In the genomic region with DNA sequence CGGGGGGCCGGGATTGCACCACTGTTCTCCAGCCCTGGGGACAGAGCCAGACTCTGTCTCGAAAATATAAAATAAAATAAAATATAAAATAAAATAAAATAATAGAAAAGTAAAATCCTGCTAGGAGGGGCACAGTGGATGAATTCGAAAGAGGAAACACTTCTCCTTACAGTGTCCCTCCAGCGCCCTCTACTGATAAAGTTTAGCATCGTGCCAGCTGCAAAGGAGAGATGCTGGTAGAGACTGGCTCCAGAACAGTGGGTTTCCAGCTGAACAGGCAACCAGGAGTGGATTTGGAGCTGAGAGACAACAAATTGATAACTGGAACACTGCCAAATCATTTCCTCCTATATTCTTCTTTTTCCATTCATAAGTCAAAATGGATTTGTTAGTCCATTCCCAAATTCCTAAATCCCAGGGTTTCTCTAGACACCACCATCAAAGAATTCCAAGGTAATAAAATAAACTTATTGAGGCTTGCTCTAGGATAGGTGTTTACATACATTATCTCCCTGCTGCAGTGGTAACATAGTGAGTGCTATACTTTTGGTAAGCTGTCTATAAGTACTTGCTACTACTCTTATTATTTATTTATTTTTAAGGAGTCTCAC, we compare ENCODE assay signal across 9 cellular contexts. TPM values are rescaled to one million over a fixed set of nuclear protein-coding genes. Genes with fewer than 3 reads are reported as not detected.
DNase-seq lines count a peak whose midpoint lies in the region; ATAC-seq and TF ChIP-seq lines count a peak whose summit lies in the region.
"Had no signal": no experiment of that assay in that cellular context is flagged by ENCODE, and none has a peak within 500 bp of the region (broad histone marks: within the 10 kb centered on the region; RNA-seq: fewer than 3 reads in every experiment).

No MANE protein-coding gene starts in this region.

- H3K9me3 ChIP-seq in OCI-LY3 (ENCODE audit: insufficient read depth, low read length) = no peaks in the 10 kb centered on the region

- H3K4me2 ChIP-seq in OCI-LY3 (ENCODE audit: low read length) = peak overlapping the region; percentile 49

- TF ChIP-seq CTCF in OCI-LY3 (IDR thresholded peaks at IDR 0.05; ENCODE audit: low read depth, low read length) = peak; percentile 58
- TF ChIP-seq CTCF in nephron progenitor cell (IDR thresholded peaks at IDR 0.05) = peak; percentile 87

- ATAC-seq in GM19455 (IDR thresholded peaks at IDR 0.05; ENCODE audit: unreplicated experiment) (peak; percentile 56), esophagus mucosa (peak; percentile 74)
- ATAC-seq in stimulated activated naive CD8-positive, alpha-beta T cell treated with anti-CD3 and anti-CD28 coated beads, Interleukin-15, amount 100 ng/mL, for 72 hours = peak; percentile 62

- H3K4me3 ChIP-seq in OCI-LY3 (ENCODE audit: low read length) = peak overlapping the region; percentile 64

- H3K27ac ChIP-seq in OCI-LY3 (ENCODE audit: low read length) = no peak overlapping the region

- no peak overlapping the region for H3K9ac ChIP-seq in OCI-LY3 (ENCODE audit: low read length)

- H3K27me3 Mint-ChIP-seq in nephron progenitor cell (ENCODE audit: low read depth, poor library complexity) = peaks cover 8% of the 10 kb centered on the region
- H3K27me3 Mint-ChIP-seq in stimulated activated naive CD8-positive, alpha-beta T cell treated with anti-CD3 and anti-CD28 coated beads, Interleukin-15, amount 100 ng/mL, for 72 hours = peaks cover 29% of the 10 kb centered on the region

- H2AFZ ChIP-seq in OCI-LY3 (ENCODE audit: low read depth, low read length) = peak overlapping the region; percentile 69; the same call in 1 of the 2 replicates

- no peaks in the 10 kb centered on the region for H3K9me3 Mint-ChIP-seq in nephron progenitor cell
- H3K9me3 Mint-ChIP-seq in stimulated activated naive CD8-positive, alpha-beta T cell treated with anti-CD3 and anti-CD28 coated beads, Interleukin-15, amount 100 ng/mL, for 72 hours = no peaks in the 10 kb centered on the region
- H3K9me3 Mint-ChIP-seq: IgD-negative memory B cell had no signal

- H3K4me1 Mint-ChIP-seq in nephron progenitor cell = peaks cover 6% of the 10 kb centered on the region
- H3K4me1 Mint-ChIP-seq in stimulated activated naive CD8-positive, alpha-beta T cell treated with anti-CD3 and anti-CD28 coated beads, Interleukin-15, amount 100 ng/mL, for 72 hours = no peaks in the 10 kb centered on the region

- peaks cover 13% of the 10 kb centered on the region for H3K4me1 ChIP-seq in OCI-LY3 (ENCODE audit: low read length)

- H3K4me3 Mint-ChIP-seq in nephron progenitor cell = no peak overlapping the region
- H3K4me3 Mint-ChIP-seq in stimulated activated naive CD8-positive, alpha-beta T cell treated with anti-CD3 and anti-CD28 coated beads, Interleukin-15, amount 100 ng/mL, for 72 hours = no peak overlapping the region
- H3K4me3 Mint-ChIP-seq: IgD-negative memory B cell had no signal

- no peaks in the 10 kb centered on the region for H3K36me3 Mint-ChIP-seq in nephron progenitor cell (ENCODE audit: low read depth)
- H3K36me3 Mint-ChIP-seq: IgD-negative memory B cell had no signal

- no peaks in the 10 kb centered on the region for H3K36me3 ChIP-seq in OCI-LY3 (replicated peaks; ENCODE audit: low read depth, low read length)

- peak; percentile 80 for DNase-seq in CD1c-positive myeloid dendritic cell (ENCODE audit: extremely low spot score)
- DNase-seq in HuH-7 (ENCODE audit: low spot score) = peak; percentile 64
- DNase-seq in activated CD8-positive, alpha-beta memory T cell treated with anti-CD3 and anti-CD28 coated beads, Interleukin-2, amount 50 U/mL, for 48 hours = peak; percentile 81
- peak; percentile 85 for DNase-seq in nephron progenitor cell
- DNase-seq in stimulated activated naive CD8-positive, alpha-beta T cell treated with anti-CD3 and anti-CD28 coated beads, Interleukin-15, amount 100 ng/mL, for 72 hours = peak; percentile 71 to 74

- no peaks in the 10 kb centered on the region for H3K79me2 ChIP-seq in OCI-LY3 (ENCODE audit: low read length)

- H4K20me1 ChIP-seq in OCI-LY3 (ENCODE audit: insufficient read depth, low read length) = no peaks in the 10 kb centered on the region

- H3K27ac Mint-ChIP-seq in nephron progenitor cell = no peak overlapping the region
- H3K27ac Mint-ChIP-seq in stimulated activated naive CD8-positive, alpha-beta T cell treated with anti-CD3 and anti-CD28 coated beads, Interleukin-15, amount 100 ng/mL, for 72 hours = no peak overlapping the region
- H3K27ac Mint-ChIP-seq: IgD-negative memory B cell had no signal

- peaks cover 11% of the 10 kb centered on the region for H3K27me3 ChIP-seq in OCI-LY3 (ENCODE audit: low read depth, low read length)

RNA-seq across cellular contexts. Expression of gene TBPL1, which starts 31.7 kb away (rescaled TPM):
- 11.4 TPM for total RNA-seq in esophagus mucosa

RNA-seq across cellular contexts. Expression of gene TCF21, which starts 32.4 kb away (rescaled TPM):
- total RNA-seq in esophagus mucosa = 0.72 TPM
